Comparison of ENCODE assay signal across 13 cellular contexts in genomic region chr3:98259707-98260106, GRCh38. TPM values are rescaled to one million over a fixed set of nuclear protein-coding genes. Genes with fewer than 3 reads are reported as not detected.
DNase-seq lines count a peak whose midpoint lies in the region; ATAC-seq and TF ChIP-seq lines count a peak whose summit lies in the region.
"Had no signal": no experiment of that assay in that cellular context is flagged by ENCODE, and none has a peak within 500 bp of the region (broad histone marks: within the 10 kb centered on the region; RNA-seq: fewer than 3 reads in every experiment).

No MANE protein-coding gene starts in this region.

- no peaks in the 10 kb centered on the region for H3K4me1 Mint-ChIP-seq in activated CD4-positive, alpha-beta memory T cell treated with anti-CD3 and anti-CD28 coated beads for 36 hours (ENCODE audit: low read depth)
- no peaks in the 10 kb centered on the region for H3K4me1 Mint-ChIP-seq in T-cell
- H3K4me1 Mint-ChIP-seq in activated T-cell treated with anti-CD3 and anti-CD28 coated beads, Interleukin-2, amount 50 U/mL, for 24 hours (ENCODE audit: low read depth), result no peaks in the 10 kb centered on the region
- H3K4me1 Mint-ChIP-seq: CD14-positive monocyte had no signal

- CTCF ChIA-PET in activated CD4-positive, alpha-beta memory T cell treated with anti-CD3 and anti-CD28 coated beads for 36 hours (lab: Charles Lee), result interaction anchor here (2.2 kb wide), 1 partner anchor 17 kb away, joined by 5 read pairs; no protein-coding TSS in a partner anchor
- CTCF ChIA-PET in T-cell (lab: Charles Lee), result interaction anchor here in 1 of 2 donors (1.0 kb wide), 1 partner anchor 240 kb away, joined by 3 read pairs; no protein-coding TSS in a partner anchor

- peaks cover 3% of the 10 kb centered on the region for H3K27me3 Mint-ChIP-seq in activated CD4-positive, alpha-beta memory T cell treated with anti-CD3 and anti-CD28 coated beads for 36 hours
- peaks cover 0 to 3% of the 10 kb centered on the region in 2 donors for H3K27me3 Mint-ChIP-seq in T-cell
- no peaks in the 10 kb centered on the region for H3K27me3 Mint-ChIP-seq in activated T-cell treated with anti-CD3 and anti-CD28 coated beads, Interleukin-2, amount 50 U/mL, for 24 hours

- intact Hi-C loops in activated CD4-positive, alpha-beta memory T cell treated with anti-CD3 and anti-CD28 coated beads for 36 hours (cut with micrococcal nuclease), result no loop called here

- H3K36me3 Mint-ChIP-seq in activated CD4-positive, alpha-beta memory T cell treated with anti-CD3 and anti-CD28 coated beads for 36 hours, result no peaks in the 10 kb centered on the region
- no peaks in the 10 kb centered on the region for H3K36me3 Mint-ChIP-seq in T-cell
- H3K36me3 Mint-ChIP-seq in activated T-cell treated with anti-CD3 and anti-CD28 coated beads, Interleukin-2, amount 50 U/mL, for 24 hours (ENCODE audit: low read depth), result no peaks in the 10 kb centered on the region
- H3K36me3 Mint-ChIP-seq: CD14-positive monocyte had no signal

- no peak overlapping the region for H3K27ac Mint-ChIP-seq in activated CD4-positive, alpha-beta memory T cell treated with anti-CD3 and anti-CD28 coated beads for 36 hours
- H3K27ac Mint-ChIP-seq in T-cell, result no peak overlapping the region
- no peak overlapping the region for H3K27ac Mint-ChIP-seq in activated T-cell treated with anti-CD3 and anti-CD28 coated beads, Interleukin-2, amount 50 U/mL, for 24 hours
- H3K27ac Mint-ChIP-seq: CD14-positive monocyte had no signal

- DNase-seq in ACHN, result peak; percentile 28
- DNase-seq in inferior parietal cortex (ENCODE audit: extremely low spot score), result no peak
- no peak for DNase-seq in activated CD4-positive, alpha-beta memory T cell treated with anti-CD3 and anti-CD28 coated beads for 36 hours
- no peak for DNase-seq in T-cell
- DNase-seq in activated T-cell treated with anti-CD3 and anti-CD28 coated beads, Interleukin-2, amount 50 U/mL, for 24 hours, result no peak
- DNase-seq: activated CD8-positive, alpha-beta memory T cell treated with anti-CD3 and anti-CD28 coated beads, Interleukin-2, amount 50 U/mL, for 48 hours; Right ventricle myocardium superior had no signal

- no peaks in the 10 kb centered on the region for H3K9me3 Mint-ChIP-seq in activated CD4-positive, alpha-beta memory T cell treated with anti-CD3 and anti-CD28 coated beads for 36 hours
- H3K9me3 Mint-ChIP-seq in T-cell, result peaks cover 0 to 10% (median 3%) of the 10 kb centered on the region in 3 donors
- H3K9me3 Mint-ChIP-seq in activated T-cell treated with anti-CD3 and anti-CD28 coated beads, Interleukin-2, amount 50 U/mL, for 24 hours, result no peaks in the 10 kb centered on the region

- no peak overlapping the region for H3K4me3 Mint-ChIP-seq in activated CD4-positive, alpha-beta memory T cell treated with anti-CD3 and anti-CD28 coated beads for 36 hours
- no peak overlapping the region for H3K4me3 Mint-ChIP-seq in T-cell
- no peak overlapping the region for H3K4me3 Mint-ChIP-seq in activated T-cell treated with anti-CD3 and anti-CD28 coated beads, Interleukin-2, amount 50 U/mL, for 24 hours
- H3K4me3 Mint-ChIP-seq: CD14-positive monocyte had no signal

- in situ Hi-C loops in ACHN (cut with HindIII; ENCODE audit: low pct_ligation_motif_present, low pct_unique_long_range_greater_than_20kb, low sequenced_read_pairs), result no loop called here

- ATAC-seq in GM18858 (IDR thresholded peaks at IDR 0.05; ENCODE audit: unreplicated experiment) (peak; percentile 47), HG03108 (IDR thresholded peaks at IDR 0.05; ENCODE audit: unreplicated experiment) (peak; percentile 52), SK-N-SH treated with all-trans-retinoic acid at 6 μM for 48 hours (peak; percentile 56; the same call in 1 of the 3 replicates), T-cell (replicated peaks in 1 of 4) (no peak)
- ATAC-seq: K562 had no signal

- POLR2A ChIA-PET in activated CD4-positive, alpha-beta memory T cell treated with anti-CD3 and anti-CD28 coated beads for 36 hours (lab: Charles Lee), result no interaction called here
- POLR2A ChIA-PET in T-cell (lab: Charles Lee), result no interaction called here

TF ChIP-seq in SK-N-SH treated with all-trans-retinoic acid at 6 μM for 48 hours, 23 proteins besides CTCF, POLR2A, EP300 and RAD21:
- no peak for TF ChIP-seq ZNF8 (CRISPR knock-in tag; IDR thresholded peaks at IDR 0.05)
- no peak for TF ChIP-seq BACH2 (CRISPR knock-in tag; IDR thresholded peaks at IDR 0.05; ENCODE audit: borderline replicate concordance)
- no peak for TF ChIP-seq PATZ1 (CRISPR knock-in tag; IDR thresholded peaks at IDR 0.05; ENCODE audit: borderline replicate concordance)
- no peak for TF ChIP-seq GLIS3 (CRISPR knock-in tag; IDR thresholded peaks at IDR 0.05)
- no peak for TF ChIP-seq SNAI2 (CRISPR knock-in tag; IDR thresholded peaks at IDR 0.05)
- TF ChIP-seq CSRNP3 (CRISPR knock-in tag; IDR thresholded peaks at IDR 0.05), result no peak
- no peak for TF ChIP-seq ESRRG (CRISPR knock-in tag; IDR thresholded peaks at IDR 0.05)
- TF ChIP-seq TOX (CRISPR knock-in tag; IDR thresholded peaks at IDR 0.05; ENCODE audit: borderline replicate concordance), result no peak
- no peak for TF ChIP-seq POU6F1 (CRISPR knock-in tag; IDR thresholded peaks at IDR 0.05; ENCODE audit: borderline replicate concordance, low read depth)
- no peak for TF ChIP-seq OSR1 (CRISPR knock-in tag; IDR thresholded peaks at IDR 0.05)

RNA-seq across cellular contexts. Expression of gene OR5H6, which starts 4.3 kb away (rescaled TPM):
- not detected for total RNA-seq in activated CD4-positive, alpha-beta memory T cell treated with anti-CD3 and anti-CD28 coated beads for 36 hours
- total RNA-seq in T-cell, result not detected
- total RNA-seq: K562, osteocyte, Right ventricle myocardium superior had no signal

RNA-seq across cellular contexts. Expression of gene OR5H2, which starts 22.6 kb away (rescaled TPM):
- not detected for total RNA-seq in activated CD4-positive, alpha-beta memory T cell treated with anti-CD3 and anti-CD28 coated beads for 36 hours
- total RNA-seq in T-cell, result not detected
- total RNA-seq: K562, osteocyte, Right ventricle myocardium superior had no signal

Comparison
In these comparisons a context has a peak if more than half of its experiments do, and no peak if none do; other contexts are left out.
1. ATAC-seq: peak in GM18858 (single experiment), HG03108 (single experiment) and SK-N-SH treated with all-trans-retinoic acid at 6 μM for 48 hours (single experiment); none in T-cell (0 of 4).